ENCODE assay signal across 18 cellular contexts in the genomic region with DNA sequence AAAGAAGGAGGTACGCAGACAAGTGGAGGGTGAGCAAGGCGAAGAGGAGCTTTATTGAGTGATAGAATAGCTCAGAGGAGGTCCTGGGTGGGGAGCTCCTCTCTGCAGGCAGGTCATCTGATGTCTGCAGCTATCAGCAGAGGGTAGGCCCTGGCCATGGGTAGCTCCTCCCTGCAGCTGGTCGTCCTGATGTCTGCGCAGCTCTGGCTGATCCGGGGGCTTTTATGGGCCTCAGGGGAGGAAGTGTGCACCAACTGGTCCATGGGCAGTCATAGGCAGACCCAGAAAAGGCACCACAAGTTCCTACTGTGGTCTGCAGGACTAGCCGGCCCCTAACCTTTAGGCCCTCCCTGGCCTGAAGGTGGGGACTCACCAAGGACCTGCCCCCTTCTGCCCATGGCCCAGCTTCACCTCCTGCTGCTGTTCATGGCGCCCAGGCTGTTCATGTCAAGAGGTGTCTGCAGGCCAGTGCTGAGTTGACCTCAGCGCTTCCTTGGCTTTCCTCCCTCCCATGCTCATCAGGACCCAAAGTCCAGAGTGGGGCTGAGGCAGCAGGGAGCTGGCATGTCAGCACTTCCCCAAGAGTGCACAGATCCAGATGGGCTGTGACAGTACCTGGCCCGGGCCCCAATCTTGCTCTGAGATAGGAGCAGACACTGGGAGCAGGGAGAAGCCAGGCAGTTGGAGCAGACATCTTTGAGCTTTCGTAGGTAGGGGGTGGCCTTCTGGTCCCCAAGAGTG. TPM values are rescaled to one million over a fixed set of nuclear protein-coding genes. Genes with fewer than 3 reads are reported as not detected.
A peak's percentile ranks its signal among the peaks of the same experiment; 100 is the strongest.
DNase-seq lines count a peak whose midpoint lies in the region; ATAC-seq and TF ChIP-seq lines count a peak whose summit lies in the region.
"Had no signal": no experiment of that assay in that cellular context is flagged by ENCODE, and none has a peak within 500 bp of the region (broad histone marks: within the 10 kb centered on the region; RNA-seq: fewer than 3 reads in every experiment).

No MANE protein-coding gene starts in this region.

- TF ChIP-seq CTCF in left ventricle myocardium inferior (IDR thresholded peaks at IDR 0.05; ENCODE audit: borderline replicate concordance), result no peak
- TF ChIP-seq CTCF in foreskin keratinocyte (conservative IDR thresholded peaks at IDR 0.05), result no peak
- no peak for TF ChIP-seq CTCF in mucosa of descending colon (IDR thresholded peaks at IDR 0.05)

- H3K4me3 ChIP-seq in right cardiac atrium (ENCODE audit: low read length) (no peak overlapping the region), left ventricle myocardium inferior (no peak overlapping the region), mucosa of descending colon (no peak overlapping the region), aorta (ENCODE audit: low read length in 2 of 2) (no peak overlapping the region)
- H3K4me3 ChIP-seq: BLaER1, GM12878 had no signal

- intact Hi-C loops in right cardiac atrium (cut with DNase I) (no loop called here), left ventricle myocardium inferior (cut with micrococcal nuclease) (no loop called here), mucosa of descending colon (cut with DNase I, micrococcal nuclease) (no loop called here), aorta (cut with DNase I) (no loop called here)

- ATAC-seq in right cardiac atrium, result peak; percentile 13 to 16
- peak; percentile 11 for ATAC-seq in foreskin keratinocyte
- ATAC-seq in mucosa of descending colon, result peak; percentile 21
- peak; percentile 58 for ATAC-seq in aorta (ENCODE audit: low FRiP score)
- ATAC-seq: CD8-positive, alpha-beta T cell; GM12878 had no signal

- H3K27ac ChIP-seq in right cardiac atrium (ENCODE audit: low read length) (no peak overlapping the region), left ventricle myocardium inferior (replicated peaks) (no peak overlapping the region), foreskin keratinocyte (no peak overlapping the region), aorta (ENCODE audit: low read depth in 1 of 2, low read length in 2 of 2) (no peak overlapping the region)
- H3K27ac ChIP-seq: BLaER1 had no signal

- H3K9me3 ChIP-seq in right cardiac atrium (ENCODE audit: control insufficient read depth, low read length) (no peaks in the 10 kb centered on the region), left ventricle myocardium inferior (replicated peaks) (no peaks in the 10 kb centered on the region), mucosa of descending colon (no peaks in the 10 kb centered on the region), aorta (ENCODE audit: control insufficient read depth, low read length) (no peaks in the 10 kb centered on the region)

- WGBS in right cardiac atrium, result 86% methylated on average over 10 of the region's 10 CpGs
- WGBS in aorta, 2 donors, result 84 to 93% methylated on average over 10 of the region's 10 CpGs

- H3K36me3 ChIP-seq in left ventricle myocardium inferior (no peaks in the 10 kb centered on the region), mucosa of descending colon (ENCODE audit: low read depth) (no peaks in the 10 kb centered on the region), aorta (ENCODE audit: control insufficient read depth in 1 of 2, insufficient read depth in 2 of 2, low read length in 1 of 2) (no peaks in the 10 kb centered on the region)

- DNase-seq in right cardiac atrium (no peak), left ventricle myocardium inferior (no peak), foreskin keratinocyte (no peak), mucosa of descending colon (no peak), aorta (peak; percentile 41 to 57), GF-D8 (lab: John Stamatoyannopoulos, UW) (no peak), hepatic stellate cell (ENCODE audit: low spot score) (no peak), globus pallidus (ENCODE audit: low spot score) (no peak)
- DNase-seq: Calu3; CD8-positive, alpha-beta T cell; NCI-H1694 treated with DMSO at 0.1 percent for 48 hours; NCI-H2107; NCI-H2227 treated with DMSO at 0.1 percent for 48 hours; NCI-H510A treated with DMSO at 0.1 percent for 48 hours; NCI-H82; SIG-M5 had no signal

- H3K4me1 ChIP-seq in right cardiac atrium (ENCODE audit: control insufficient read depth, insufficient read depth, low read length) (no peaks in the 10 kb centered on the region), left ventricle myocardium inferior (no peaks in the 10 kb centered on the region), foreskin keratinocyte (no peaks in the 10 kb centered on the region), mucosa of descending colon (ENCODE audit: low read depth) (no peaks in the 10 kb centered on the region), aorta (ENCODE audit: control insufficient read depth in 1 of 2, insufficient read depth in 2 of 2, low read length in 2 of 2) (no peaks in the 10 kb centered on the region)

- H3K27me3 ChIP-seq in right cardiac atrium (ENCODE audit: control insufficient read depth, insufficient read depth) (no peaks in the 10 kb centered on the region), left ventricle myocardium inferior (ENCODE audit: low read depth) (no peaks in the 10 kb centered on the region), foreskin keratinocyte (no peaks in the 10 kb centered on the region), aorta (ENCODE audit: control insufficient read depth in 1 of 2, insufficient read depth in 2 of 2, low read length in 1 of 2) (no peaks in the 10 kb centered on the region)
- H3K27me3 ChIP-seq: BLaER1 had no signal

RNA-seq across cellular contexts. Expression of a gene that starts 46.1 kb away (rescaled TPM):
- total RNA-seq in right cardiac atrium (1 to 10 TPM; 3.1 to 9.4 (median 4.7) TPM), left ventricle myocardium inferior (2.9 TPM), foreskin keratinocyte (13.0 and 13.5 TPM in 2 replicates), mucosa of descending colon (10 to 100 TPM; 21.7 to 27.9 (median 22.5) TPM), aorta (10 to 100 TPM; 10.5 to 22.7 TPM)
- polyA plus RNA-seq in right cardiac atrium (0.72 TPM), foreskin keratinocyte (1.5 and 1.8 TPM in 2 replicates), aorta (10 to 100 TPM in 1 of 2 donors, under 1 TPM in 1; 0.26 to 14.4 TPM)

Comparison
In these comparisons a context has a peak if more than half of its experiments do, and no peak if none do; other contexts are left out.
1. DNase-seq: peak in aorta (2 of 2); none in right cardiac atrium (0 of 3), left ventricle myocardium inferior (single experiment), foreskin keratinocyte (0 of 2), mucosa of descending colon (0 of 3), GF-D8 (single experiment), hepatic stellate cell (single experiment) and globus pallidus (single experiment).
2. Peak in every context shown above with its lines, with median percentiles within 50 percentile points of each other: ATAC-seq.